ENCODE assay signal across 8 cellular contexts in genomic region chr19:1237754-1238372, GRCh38. TPM values are rescaled to one million over a fixed set of nuclear protein-coding genes. Genes with fewer than 3 reads are reported as not detected.
A peak's percentile ranks its signal among the peaks of the same experiment; 100 is the strongest.
DNase-seq lines count a peak whose midpoint lies in the region; ATAC-seq lines count a peak whose summit lies in the region.

TSS of gene CBARP (minus strand) at chr19:1238005. CDS start at chr19:1236100, 1,905 bp downstream.

- no peak for ATAC-seq in activated CD8-positive, alpha-beta memory T cell treated with anti-CD3 and anti-CD28 coated beads, Interleukin-2, amount 10 ng/mL, durations not matched to agents 7 days and 5 days
- ATAC-seq in naive thymus-derived CD4-positive, alpha-beta T cell = no peak
- no peak for ATAC-seq in HG03457 (IDR thresholded peaks at IDR 0.05; ENCODE audit: unreplicated experiment)

- CTCF ChIA-PET in activated CD8-positive, alpha-beta memory T cell treated with anti-CD3 and anti-CD28 coated beads, Interleukin-2, amount 10 ng/mL, durations not matched to agents 7 days and 5 days (lab: Charles Lee) = interaction anchor here (1.0 to 10.1 kb wide), 5 partner anchors 15 to 318 kb away, joined by 3 to 723 read pairs (median 3); partner anchors contain the start of gene CIRBP
- CTCF ChIA-PET in naive thymus-derived CD4-positive, alpha-beta T cell (lab: Charles Lee) = no interaction called here

- H3K4me3 ChIP-seq in SJSA1 = peak within 1 kb of the TSS; percentile 51
- H3K4me3 ChIP-seq in naive thymus-derived CD4-positive, alpha-beta T cell (ENCODE audit: low read length) = no peak within 1 kb of the TSS

- no peaks in the 10 kb centered on the region for H3K36me3 Mint-ChIP-seq in activated CD8-positive, alpha-beta memory T cell treated with anti-CD3 and anti-CD28 coated beads, Interleukin-2, amount 10 ng/mL, durations not matched to agents 7 days and 5 days
- H3K36me3 Mint-ChIP-seq in naive thymus-derived CD4-positive, alpha-beta T cell = peaks cover 0 to 2% (median 0%) of the 10 kb centered on the region in 5 donors

- H3K4me3 Mint-ChIP-seq in activated CD8-positive, alpha-beta memory T cell treated with anti-CD3 and anti-CD28 coated beads, Interleukin-2, amount 10 ng/mL, durations not matched to agents 7 days and 5 days = peak within 1 kb of the TSS; percentile 46
- peak within 1 kb of the TSS; percentile 69 to 93 (median 83) for H3K4me3 Mint-ChIP-seq in naive thymus-derived CD4-positive, alpha-beta T cell

- intact Hi-C loops in naive thymus-derived CD4-positive, alpha-beta T cell (cut with micrococcal nuclease) = no loop called here

- peaks cover 16% of the 10 kb centered on the region for H3K27me3 Mint-ChIP-seq in activated CD8-positive, alpha-beta memory T cell treated with anti-CD3 and anti-CD28 coated beads, Interleukin-2, amount 10 ng/mL, durations not matched to agents 7 days and 5 days
- H3K27me3 Mint-ChIP-seq in naive thymus-derived CD4-positive, alpha-beta T cell = peaks cover 4 to 22% (median 9%) of the 10 kb centered on the region in 5 donors

- no peak within 1 kb of the TSS for H3K27ac Mint-ChIP-seq in activated CD8-positive, alpha-beta memory T cell treated with anti-CD3 and anti-CD28 coated beads, Interleukin-2, amount 10 ng/mL, durations not matched to agents 7 days and 5 days
- H3K27ac Mint-ChIP-seq in naive thymus-derived CD4-positive, alpha-beta T cell = peak within 1 kb of the TSS; percentile 4 to 93 (median 86)

- peaks cover 56% of the 10 kb centered on the region for H3K4me1 ChIP-seq in SJSA1 (replicated peaks)
- peaks cover 16 to 21% of the 10 kb centered on the region in 2 donors for H3K4me1 ChIP-seq in naive thymus-derived CD4-positive, alpha-beta T cell (ENCODE audit: control insufficient read depth in 2 of 2, insufficient read depth in 2 of 2, low read length in 2 of 2)

- no peak within 1 kb of the TSS for H3K27ac ChIP-seq in SJSA1
- peak within 1 kb of the TSS; percentile 27 for H3K27ac ChIP-seq in naive thymus-derived CD4-positive, alpha-beta T cell (ENCODE audit: low read depth, low read length)

- H3K4me1 Mint-ChIP-seq in activated CD8-positive, alpha-beta memory T cell treated with anti-CD3 and anti-CD28 coated beads, Interleukin-2, amount 10 ng/mL, durations not matched to agents 7 days and 5 days = peaks cover 23% of the 10 kb centered on the region
- peaks cover 13 to 34% (median 21%) of the 10 kb centered on the region in 7 donors for H3K4me1 Mint-ChIP-seq in naive thymus-derived CD4-positive, alpha-beta T cell

- no peaks in the 10 kb centered on the region for H3K9me3 ChIP-seq in SJSA1 (replicated peaks)
- H3K9me3 ChIP-seq in naive thymus-derived CD4-positive, alpha-beta T cell (ENCODE audit: control insufficient read depth in 2 of 3, low read length in 3 of 3) = no peaks in the 10 kb centered on the region

- POLR2A ChIA-PET in naive thymus-derived CD4-positive, alpha-beta T cell (lab: Charles Lee) = interaction anchor here (0.6 to 2.1 kb wide), 4 partner anchors 26 to 150 kb away, joined by 3 to 17 read pairs (median 4); partner anchors contain the start of gene CIRBP

- DNase-seq in activated CD8-positive, alpha-beta memory T cell treated with anti-CD3 and anti-CD28 coated beads, Interleukin-2, amount 10 ng/mL, durations not matched to agents 7 days and 5 days = no peak
- DNase-seq in activated CD8-positive, alpha-beta memory T cell treated with anti-CD3 and anti-CD28 coated beads, Interleukin-2, amount 50 U/mL, for 48 hours = no peak
- DNase-seq in SJSA1 (ENCODE audit: low read depth in 1 of 2, low spot score in 2 of 2) (no peak), retina (no peak), COLO829 (ENCODE audit: low spot score) (no peak)
- peak; percentile 35 for DNase-seq in effector CD8-positive, alpha-beta T cell (lab: John Stamatoyannopoulos, UW)
- peak in 3 of 9 donors; percentile 22 to 64 (median 35) for DNase-seq in naive thymus-derived CD4-positive, alpha-beta T cell

- H3K36me3 ChIP-seq in SJSA1 = peaks cover 14% of the 10 kb centered on the region
- H3K36me3 ChIP-seq in naive thymus-derived CD4-positive, alpha-beta T cell (ENCODE audit: control insufficient read depth in 2 of 3, insufficient read depth in 3 of 3, low read length in 3 of 3) = no peaks in the 10 kb centered on the region

- no peaks in the 10 kb centered on the region for H3K9me3 Mint-ChIP-seq in activated CD8-positive, alpha-beta memory T cell treated with anti-CD3 and anti-CD28 coated beads, Interleukin-2, amount 10 ng/mL, durations not matched to agents 7 days and 5 days (ENCODE audit: low read depth)
- peaks cover 0 to 3% (median 0%) of the 10 kb centered on the region in 11 donors for H3K9me3 Mint-ChIP-seq in naive thymus-derived CD4-positive, alpha-beta T cell

- H3K27me3 ChIP-seq in SJSA1 (replicated peaks) = peaks cover 5% of the 10 kb centered on the region
- no peaks in the 10 kb centered on the region for H3K27me3 ChIP-seq in naive thymus-derived CD4-positive, alpha-beta T cell (ENCODE audit: control insufficient read depth in 2 of 2, insufficient read depth in 2 of 2, low read length in 2 of 2)

RNA-seq across cellular contexts. Expression of gene CBARP, which starts in this region (rescaled TPM):
- total RNA-seq in activated CD8-positive, alpha-beta memory T cell treated with anti-CD3 and anti-CD28 coated beads, Interleukin-2, amount 10 ng/mL, durations not matched to agents 7 days and 5 days = under 1 TPM; 0.29 to 0.52 TPM
- total RNA-seq in SJSA1 (2014; rRNA removed; shearing (Covaris generic)) = 0.50 and 1.6 TPM in 2 replicates
- under 1 TPM in 2 of 5 experiments, not detected in 3; 0.15 to 0.27 TPM for total RNA-seq in naive thymus-derived CD4-positive, alpha-beta T cell
- polyA plus RNA-seq in naive thymus-derived CD4-positive, alpha-beta T cell = not detected
